9 cellular contexts compared by ENCODE assay signal in genomic region chr2:130864830-130865229, GRCh38. TPM values are rescaled to one million over a fixed set of nuclear protein-coding genes. Genes with fewer than 3 reads are reported as not detected.
DNase-seq lines count a peak whose midpoint lies in the region; ATAC-seq and TF ChIP-seq lines count a peak whose summit lies in the region.
"Had no signal": no experiment of that assay in that cellular context is flagged by ENCODE, and none has a peak within 500 bp of the region (broad histone marks: within the 10 kb centered on the region; RNA-seq: fewer than 3 reads in every experiment).

No MANE protein-coding gene starts in this region.

- CTCF ChIA-PET in naive thymus-derived CD4-positive, alpha-beta T cell (lab: Charles Lee), result no interaction called here

- H3K4me3 Mint-ChIP-seq in naive thymus-derived CD4-positive, alpha-beta T cell, result no peak overlapping the region
- no peak overlapping the region for H3K4me3 Mint-ChIP-seq in activated T-helper 2 cell treated with anti-CD3 and anti-CD28 coated beads, Interferon-gamma antibody, Interleukin-2, Interleukin-4, amounts not matched to agents 10 μg/mL and 5 μg/mL and 100 μg/mL, durations not matched to agents 14 hours and 24 hours and 36 hours (ENCODE audit: low read depth)
- no peak overlapping the region for H3K4me3 Mint-ChIP-seq in T-helper 2 cell treated with Interferon-gamma antibody and Interleukin-4, amounts not matched to agents 5 μg/mL and 100 μg/mL, for 36 hours

- TF ChIP-seq POLR2A in body of pancreas (IDR thresholded peaks at IDR 0.05), result no peak
- no peak for TF ChIP-seq POLR2A in uterus (IDR thresholded peaks at IDR 0.05)

- no peak overlapping the region for H3K27ac Mint-ChIP-seq in naive thymus-derived CD4-positive, alpha-beta T cell
- no peak overlapping the region for H3K27ac Mint-ChIP-seq in activated T-helper 2 cell treated with anti-CD3 and anti-CD28 coated beads, Interferon-gamma antibody, Interleukin-2, Interleukin-4, amounts not matched to agents 10 μg/mL and 5 μg/mL and 100 μg/mL, durations not matched to agents 14 hours and 24 hours and 36 hours
- no peak overlapping the region for H3K27ac Mint-ChIP-seq in T-helper 2 cell treated with Interferon-gamma antibody and Interleukin-4, amounts not matched to agents 5 μg/mL and 100 μg/mL, for 36 hours

- WGBS in body of pancreas, 2 donors, result 5 to 7% methylated on average over 5 of the region's 5 CpGs

- peak; percentile 1 for DNase-seq in GM04503 (ENCODE audit: low read depth)
- DNase-seq in NCI-H2107 (lab: John Stamatoyannopoulos, UW), result peak; percentile 33
- DNase-seq in body of pancreas, result peak; percentile 79 to 94 (median 90)
- DNase-seq in naive thymus-derived CD4-positive, alpha-beta T cell, result no peak
- DNase-seq in uterus, result no peak
- no peak for DNase-seq in SK-N-DZ (ENCODE audit: low spot score)
- no peak for DNase-seq in activated T-helper 2 cell treated with anti-CD3 and anti-CD28 coated beads, Interferon-gamma antibody, Interleukin-2, Interleukin-4, amounts not matched to agents 10 μg/mL and 5 μg/mL and 100 μg/mL, durations not matched to agents 14 hours and 24 hours and 36 hours (ENCODE audit: low spot score)
- DNase-seq in T-helper 2 cell treated with Interferon-gamma antibody and Interleukin-4, amounts not matched to agents 5 μg/mL and 100 μg/mL, for 36 hours (ENCODE audit: low spot score), result no peak

- no peaks in the 10 kb centered on the region for H3K36me3 Mint-ChIP-seq in naive thymus-derived CD4-positive, alpha-beta T cell
- no peaks in the 10 kb centered on the region for H3K36me3 Mint-ChIP-seq in activated T-helper 2 cell treated with anti-CD3 and anti-CD28 coated beads, Interferon-gamma antibody, Interleukin-2, Interleukin-4, amounts not matched to agents 10 μg/mL and 5 μg/mL and 100 μg/mL, durations not matched to agents 14 hours and 24 hours and 36 hours (ENCODE audit: low read depth)
- H3K36me3 Mint-ChIP-seq in T-helper 2 cell treated with Interferon-gamma antibody and Interleukin-4, amounts not matched to agents 5 μg/mL and 100 μg/mL, for 36 hours (ENCODE audit: low read depth), result no peaks in the 10 kb centered on the region

- peaks cover 13% of the 10 kb centered on the region for H3K4me1 ChIP-seq in body of pancreas
- no peaks in the 10 kb centered on the region for H3K4me1 ChIP-seq in naive thymus-derived CD4-positive, alpha-beta T cell (ENCODE audit: control insufficient read depth in 2 of 2, insufficient read depth in 2 of 2, low read length in 2 of 2)
- no peaks in the 10 kb centered on the region for H3K4me1 ChIP-seq in uterus
- H3K4me1 ChIP-seq: parathyroid adenoma had no signal

- POLR2A ChIA-PET in naive thymus-derived CD4-positive, alpha-beta T cell (lab: Charles Lee), result no interaction called here

- H3K4me3 ChIP-seq in body of pancreas, result no peak overlapping the region
- H3K4me3 ChIP-seq in naive thymus-derived CD4-positive, alpha-beta T cell (ENCODE audit: low read length), result no peak overlapping the region
- H3K4me3 ChIP-seq in uterus, result no peak overlapping the region

- intact Hi-C loops in body of pancreas (cut with DNase I) (no loop called here), uterus (cut with DNase I; ENCODE audit: low total_unique reads) (no loop called here)
- intact Hi-C loops in naive thymus-derived CD4-positive, alpha-beta T cell (cut with micrococcal nuclease), result no loop called here
- intact Hi-C loops in activated T-helper 2 cell treated with anti-CD3 and anti-CD28 coated beads, Interferon-gamma antibody, Interleukin-2, Interleukin-4, amounts not matched to agents 10 μg/mL and 5 μg/mL and 100 μg/mL, durations not matched to agents 14 hours and 24 hours and 36 hours (cut with micrococcal nuclease), result no loop called here

- H3K36me3 ChIP-seq in body of pancreas (replicated peaks in 1 of 2; ENCODE audit: insufficient read depth in 1 of 2, low read depth in 2 of 2) (no peaks in the 10 kb centered on the region), uterus (no peaks in the 10 kb centered on the region)
- H3K36me3 ChIP-seq in naive thymus-derived CD4-positive, alpha-beta T cell (ENCODE audit: control insufficient read depth in 2 of 3, insufficient read depth in 3 of 3, low read length in 3 of 3), result no peaks in the 10 kb centered on the region

- H3K9me3 ChIP-seq in body of pancreas (no peaks in the 10 kb centered on the region), uterus (no peaks in the 10 kb centered on the region)
- H3K9me3 ChIP-seq in naive thymus-derived CD4-positive, alpha-beta T cell (ENCODE audit: control insufficient read depth in 2 of 3, low read length in 3 of 3), result no peaks in the 10 kb centered on the region

- H3K27me3 ChIP-seq in body of pancreas (no peaks in the 10 kb centered on the region), uterus (no peaks in the 10 kb centered on the region)
- no peaks in the 10 kb centered on the region for H3K27me3 ChIP-seq in naive thymus-derived CD4-positive, alpha-beta T cell (ENCODE audit: control insufficient read depth in 2 of 2, insufficient read depth in 2 of 2, low read length in 2 of 2)

- ATAC-seq in body of pancreas, result peak; percentile 99
- peak; percentile 60 for ATAC-seq in naive thymus-derived CD4-positive, alpha-beta T cell

- H3K4me1 Mint-ChIP-seq in naive thymus-derived CD4-positive, alpha-beta T cell, result no peaks in the 10 kb centered on the region
- no peaks in the 10 kb centered on the region for H3K4me1 Mint-ChIP-seq in activated T-helper 2 cell treated with anti-CD3 and anti-CD28 coated beads, Interferon-gamma antibody, Interleukin-2, Interleukin-4, amounts not matched to agents 10 μg/mL and 5 μg/mL and 100 μg/mL, durations not matched to agents 14 hours and 24 hours and 36 hours (ENCODE audit: low read depth)
- H3K4me1 Mint-ChIP-seq in T-helper 2 cell treated with Interferon-gamma antibody and Interleukin-4, amounts not matched to agents 5 μg/mL and 100 μg/mL, for 36 hours (ENCODE audit: low read depth), result no peaks in the 10 kb centered on the region

- no peaks in the 10 kb centered on the region for H3K9me3 Mint-ChIP-seq in naive thymus-derived CD4-positive, alpha-beta T cell
- no peaks in the 10 kb centered on the region for H3K9me3 Mint-ChIP-seq in activated T-helper 2 cell treated with anti-CD3 and anti-CD28 coated beads, Interferon-gamma antibody, Interleukin-2, Interleukin-4, amounts not matched to agents 10 μg/mL and 5 μg/mL and 100 μg/mL, durations not matched to agents 14 hours and 24 hours and 36 hours
- H3K9me3 Mint-ChIP-seq in T-helper 2 cell treated with Interferon-gamma antibody and Interleukin-4, amounts not matched to agents 5 μg/mL and 100 μg/mL, for 36 hours, result no peaks in the 10 kb centered on the region

- peaks cover 0 to 7% (median 4%) of the 10 kb centered on the region in 5 donors for H3K27me3 Mint-ChIP-seq in naive thymus-derived CD4-positive, alpha-beta T cell
- peaks cover 3% of the 10 kb centered on the region for H3K27me3 Mint-ChIP-seq in activated T-helper 2 cell treated with anti-CD3 and anti-CD28 coated beads, Interferon-gamma antibody, Interleukin-2, Interleukin-4, amounts not matched to agents 10 μg/mL and 5 μg/mL and 100 μg/mL, durations not matched to agents 14 hours and 24 hours and 36 hours (ENCODE audit: low read depth)
- H3K27me3 Mint-ChIP-seq in T-helper 2 cell treated with Interferon-gamma antibody and Interleukin-4, amounts not matched to agents 5 μg/mL and 100 μg/mL, for 36 hours (ENCODE audit: low read depth), result no peaks in the 10 kb centered on the region

- TF ChIP-seq CTCF in body of pancreas (IDR thresholded peaks at IDR 0.05) (no peak), uterus (IDR thresholded peaks at IDR 0.05) (no peak)

- H3K27ac ChIP-seq in body of pancreas (peak overlapping the region; percentile 15 to 70 (median 56)), uterus (no peak overlapping the region)
- H3K27ac ChIP-seq in naive thymus-derived CD4-positive, alpha-beta T cell (ENCODE audit: low read depth, low read length), result no peak overlapping the region
- H3K27ac ChIP-seq: parathyroid adenoma had no signal

RNA-seq across cellular contexts. Expression of gene ARHGEF4, which starts 28.1 kb away (rescaled TPM):
- total RNA-seq in body of pancreas, result 10 to 100 TPM; 28.8 to 39.9 TPM
- 1 to 10 TPM in 4 of 5 experiments, not detected in 1; 2.0 to 4.4 (median 3.0) TPM for total RNA-seq in naive thymus-derived CD4-positive, alpha-beta T cell
- 1 to 10 TPM; 2.6 to 3.5 TPM for polyA plus RNA-seq in naive thymus-derived CD4-positive, alpha-beta T cell
- total RNA-seq in uterus, result 10 to 100 TPM in 2 of 4 donors, 1 to 10 TPM in 2; 1.8 to 26.2 (median 9.6) TPM
- polyA plus RNA-seq in SK-N-DZ (2014; cell fraction: cytosol; rRNA removed), result 12.2 and 13.2 TPM in 2 replicates
- polyA plus RNA-seq in SK-N-DZ (2014; cell fraction: nucleus; rRNA removed), result 33.2 and 44.4 TPM in 2 replicates
- total RNA-seq in activated T-helper 2 cell treated with anti-CD3 and anti-CD28 coated beads, Interferon-gamma antibody, Interleukin-2, Interleukin-4, amounts not matched to agents 10 μg/mL and 5 μg/mL and 100 μg/mL, durations not matched to agents 14 hours and 24 hours and 36 hours, result 0.11 and 0.30 TPM in 2 replicates

Comparison
In these comparisons a context has a peak if more than half of its experiments do, and no peak if none do; other contexts are left out.
1. DNase-seq: peak in GM04503 (single experiment), NCI-H2107 (single experiment) and body of pancreas (4 of 4); none in naive thymus-derived CD4-positive, alpha-beta T cell (0 of 9), uterus (0 of 2), SK-N-DZ (single experiment), activated T-helper 2 cell treated with anti-CD3 and anti-CD28 coated beads, Interferon-gamma antibody, Interleukin-2, Interleukin-4, amounts not matched to agents 10 μg/mL and 5 μg/mL and 100 μg/mL, durations not matched to agents 14 hours and 24 hours and 36 hours (single experiment) and T-helper 2 cell treated with Interferon-gamma antibody and Interleukin-4, amounts not matched to agents 5 μg/mL and 100 μg/mL, for 36 hours (single experiment).
2. H3K27ac ChIP-seq: peak in body of pancreas (4 of 4); none in naive thymus-derived CD4-positive, alpha-beta T cell (single experiment) and uterus (0 of 2).